In genomic region chr4:25207997-25208396, GRCh38 we compare ENCODE assay signal across 29 cellular contexts.
"Had no signal": no experiment of that assay in that cellular context is flagged by ENCODE, and none has a peak within 500 bp of the region (broad histone marks: within the 10 kb centered on the region; RNA-seq: fewer than 3 reads in every experiment).

No MANE protein-coding gene starts in this region.

- H3K36me3 ChIP-seq: neutrophil, pancreas, prostate gland, right atrium auricular region, spleen, suprapubic skin, tibial artery, transverse colon, upper lobe of right lung, uterus had no signal

- DNase-seq: naive thymus-derived CD8-positive, alpha-beta T cell; nephron progenitor cell; nucleus accumbens; pancreas; spleen; stimulated activated CD4-positive, alpha-beta T cell treated with anti-CD3 and anti-CD28 coated beads, Interleukin-12 subunit alpha, Interleukin-12 subunit beta, amount 100 ng/mL, for 4 hours; stimulated activated CD4-positive, alpha-beta T cell treated with anti-CD3 and anti-CD28 coated beads, Interleukin-1b, Interleukin-23, amount 100 ng/mL, for 48 hours; stimulated activated CD4-positive, alpha-beta T cell treated with anti-CD3 and anti-CD28 coated beads, Interleukin-4, amount 100 ng/mL, for 1 hour; stimulated activated CD4-positive, alpha-beta T cell treated with anti-CD3 and anti-CD28 coated beads, Interleukin-4, amount 100 ng/mL, for 4 hours; stimulated activated CD8-positive, alpha-beta memory T cell treated with anti-CD3 and anti-CD28 coated beads, Interleukin-4, amount 100 ng/mL, for 48 hours; stimulated activated naive CD4-positive, alpha-beta T cell; stimulated activated naive CD8-positive, alpha-beta T cell treated with anti-CD3 and anti-CD28 coated beads, Interleukin-15, amount 100 ng/mL, for 72 hours; stimulated activated naive CD8-positive, alpha-beta T cell treated with anti-CD3 and anti-CD28 coated beads, Interleukin-15, Interleukin-2, amounts not matched to agents 100 U/mL and 50 U/mL, for 24 hours; substantia nigra; testis; tibial artery; transverse colon; upper lobe of right lung; uterus had no signal

- H3K4me3 ChIP-seq: pancreas, prostate gland, right atrium auricular region, skin epidermis, smooth muscle cell, spleen, suprapubic skin, testis, tibial artery, transverse colon, upper lobe of right lung, uterus had no signal

- H3K27me3 Mint-ChIP-seq: stimulated activated memory B cell treated with anti-CD40 and anti-IgM and Interleukin-4, amounts not matched to agents 10 μg/mL and 1 μg/mL and 100 μg/mL, for 72 hours; type B pancreatic cell had no signal

- H3K9me3 ChIP-seq: neutrophil, pancreas, prostate gland, testis, upper lobe of right lung had no signal

- H3K27me3 ChIP-seq: neutrophil, pancreas, right atrium auricular region, spleen, suprapubic skin, testis, tibial artery, transverse colon, upper lobe of right lung, uterus had no signal

- H3K4me2 ChIP-seq: smooth muscle cell had no signal

- H3K27ac Mint-ChIP-seq: naive thymus-derived CD8-positive, alpha-beta T cell; natural killer cell treated with Interleukin-12 subunit alpha and Interleukin-12 subunit beta and Interleukin-15 and Interleukin-18, amount 100 ng/mL, for 72 hours; nephron progenitor cell; stimulated activated memory B cell treated with anti-CD40 and anti-IgM and Interleukin-4, amounts not matched to agents 10 μg/mL and 1 μg/mL and 100 μg/mL, for 72 hours; stimulated activated naive CD8-positive, alpha-beta T cell treated with anti-CD3 and anti-CD28 coated beads, Interleukin-15, amount 100 ng/mL, for 72 hours; type B pancreatic cell had no signal

- H3K4me3 Mint-ChIP-seq: naive thymus-derived CD8-positive, alpha-beta T cell; natural killer cell treated with Interleukin-12 subunit alpha and Interleukin-12 subunit beta and Interleukin-15 and Interleukin-18, amount 100 ng/mL, for 72 hours; nephron progenitor cell; neural crest cell; stimulated activated memory B cell treated with anti-CD40 and anti-IgM and Interleukin-4, amounts not matched to agents 10 μg/mL and 1 μg/mL and 100 μg/mL, for 72 hours; stimulated activated naive CD8-positive, alpha-beta T cell treated with anti-CD3 and anti-CD28 coated beads, Interleukin-15, amount 100 ng/mL, for 72 hours; type B pancreatic cell had no signal

- H3K4me1 Mint-ChIP-seq: naive thymus-derived CD8-positive, alpha-beta T cell; nephron progenitor cell; neural crest cell; stimulated activated memory B cell treated with anti-CD40 and anti-IgM and Interleukin-4, amounts not matched to agents 10 μg/mL and 1 μg/mL and 100 μg/mL, for 72 hours; stimulated activated naive CD8-positive, alpha-beta T cell treated with anti-CD3 and anti-CD28 coated beads, Interleukin-15, amount 100 ng/mL, for 72 hours had no signal

- H3K36me3 Mint-ChIP-seq: stimulated activated memory B cell treated with anti-CD40 and anti-IgM and Interleukin-4, amounts not matched to agents 10 μg/mL and 1 μg/mL and 100 μg/mL, for 72 hours had no signal

- H3K4me1 ChIP-seq: pancreas, prostate gland, right atrium auricular region, spleen, suprapubic skin, testis, tibial artery, transverse colon, upper lobe of right lung, uterus had no signal

- H3K27ac ChIP-seq: neutrophil, pancreas, prostate gland, right atrium auricular region, skin epidermis, spleen, suprapubic skin, testis, tibial artery, transverse colon, upper lobe of right lung, uterus had no signal

- FAIRE-seq: pancreas had no signal
